ENCODE assay signal across 1 cellular context in the genomic region with DNA sequence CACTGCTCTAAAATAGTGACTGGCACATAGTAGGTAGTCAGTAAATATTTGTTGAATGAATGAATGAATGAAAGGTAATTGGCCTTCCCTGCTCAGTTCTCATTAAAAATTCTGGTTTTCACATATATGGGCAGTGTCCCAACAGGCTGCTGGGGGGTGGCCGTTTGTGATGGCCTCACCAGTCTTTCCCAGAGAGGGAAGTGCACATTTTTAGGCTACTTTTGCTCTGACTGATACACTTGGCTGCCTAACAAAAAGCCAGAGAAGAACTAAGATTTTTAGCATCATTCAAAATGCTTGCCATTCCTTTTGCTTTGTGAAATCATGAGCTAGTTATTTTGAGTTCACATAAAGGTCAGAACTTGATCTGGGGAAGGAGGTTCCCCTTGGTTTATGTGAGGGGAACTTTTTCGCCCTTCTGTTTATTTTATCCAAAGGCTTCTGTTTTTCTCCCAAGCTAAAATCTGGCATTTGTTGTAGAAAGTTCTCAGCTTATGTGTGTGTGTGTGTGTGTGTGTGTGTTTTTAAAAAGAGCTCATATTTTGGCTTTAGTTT.
A peak's percentile ranks its signal among the peaks of the same experiment; 100 is the strongest.
TF ChIP-seq lines count a peak whose summit lies in the region.

No MANE protein-coding gene starts in this region.

TF ChIP-seq in IMR-90, 13 proteins besides CTCF, POLR2A, EP300 and RAD21 (continued from another document):
- no peak for TF ChIP-seq RFX5 (IDR thresholded peaks at IDR 0.05; ENCODE audit: low read depth, low read length)
- no peak for TF ChIP-seq BHLHE40 (IDR thresholded peaks at IDR 0.05; ENCODE audit: low read depth, low read length)
- TF ChIP-seq CHD1 (IDR thresholded peaks at IDR 0.05; ENCODE audit: low read depth, low read length): no peak; the same call in 1 of the 2 replicates
- peak; percentile 80 for TF ChIP-seq RCOR1 (IDR thresholded peaks at IDR 0.05; ENCODE audit: insufficient replicate concordance, low read length)
